Comparison of ENCODE assay signal across 11 cellular contexts in the genomic region with DNA sequence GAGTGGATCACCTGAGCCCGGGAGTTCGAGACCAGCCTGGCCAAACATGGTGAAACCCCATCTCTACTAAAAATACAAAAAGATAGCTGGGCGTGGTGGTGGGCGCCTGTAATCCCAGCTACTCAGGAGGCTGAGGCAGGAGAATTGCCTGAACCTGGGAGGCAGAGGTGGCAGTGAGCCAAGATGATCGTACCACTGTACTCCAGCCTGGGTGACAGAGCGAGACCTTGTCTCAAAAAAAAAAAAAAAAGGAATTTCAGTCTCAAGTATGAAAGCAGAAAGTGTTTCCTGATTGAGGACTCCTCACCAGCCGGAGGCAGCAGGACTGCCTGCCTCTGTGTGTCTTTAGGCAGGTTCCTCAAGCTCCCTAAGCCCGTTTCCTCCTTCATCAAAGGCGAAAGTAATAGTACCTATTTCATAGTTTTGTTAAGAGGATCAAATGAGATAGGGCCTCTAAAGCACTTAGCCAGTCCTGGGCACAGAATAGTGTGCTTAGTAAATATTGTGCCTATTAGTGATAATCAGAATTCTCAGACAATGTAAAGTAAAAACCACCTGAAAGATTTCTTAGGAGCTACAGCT. TPM values are rescaled to one million over a fixed set of nuclear protein-coding genes. Genes with fewer than 3 reads are reported as not detected.
DNase-seq lines count a peak whose midpoint lies in the region; ATAC-seq and TF ChIP-seq lines count a peak whose summit lies in the region.
"Had no signal": no experiment of that assay in that cellular context is flagged by ENCODE, and none has a peak within 500 bp of the region (broad histone marks: within the 10 kb centered on the region; RNA-seq: fewer than 3 reads in every experiment).

No MANE protein-coding gene starts in this region.

- peak overlapping the region; percentile 96 for H3K27ac ChIP-seq in left ventricle myocardium inferior (replicated peaks)
- H3K27ac ChIP-seq in RWPE1: peak overlapping the region; percentile 100
- peak overlapping the region; percentile 62 to 99 (median 97) for H3K27ac ChIP-seq in esophagus muscularis mucosa (replicated peaks in 1 of 4)
- H3K27ac ChIP-seq in upper lobe of right lung: peak overlapping the region; percentile 98

- POLR2A ChIA-PET in RWPE1 (lab: Yijun Ruan, JAX; ENCODE audit: low non-redundant PET): interaction anchor here (0.7 kb wide), 1 partner anchor 112 kb away, joined by 3 read pairs; no protein-coding TSS in a partner anchor

- no peak overlapping the region for H3K4me3 ChIP-seq in left ventricle myocardium inferior
- no peak overlapping the region for H3K4me3 ChIP-seq in esophagus muscularis mucosa
- no peak overlapping the region for H3K4me3 ChIP-seq in upper lobe of right lung
- no peak overlapping the region for H3K4me3 ChIP-seq in foreskin fibroblast (ENCODE audit: low read depth in 1 of 2, low read length in 2 of 2)

- WGBS in esophagus muscularis mucosa: 75% methylated on average over 9 of the region's 9 CpGs

- no peak for DNase-seq in left ventricle myocardium inferior
- no peak for DNase-seq in left ventricle myocardium superior
- DNase-seq in RWPE1 (ENCODE audit: low spot score): no peak
- DNase-seq in esophagus muscularis mucosa (ENCODE audit: extremely low spot score): no peak
- no peak for DNase-seq in upper lobe of right lung
- DNase-seq in foreskin fibroblast: no peak
- no peak for DNase-seq in NCI-H510A treated with DMSO at 0.1 percent for 48 hours (lab: John Stamatoyannopoulos, UW)
- DNase-seq: amniotic stem cell; effector memory CD8-positive, alpha-beta T cell; stimulated activated CD4-positive, alpha-beta T cell treated with anti-CD3 and anti-CD28 coated beads, Interleukin-15, amount 100 ng/mL, for 24 hours had no signal

- H3K27me3 ChIP-seq in left ventricle myocardium inferior (ENCODE audit: low read depth): no peaks in the 10 kb centered on the region
- no peaks in the 10 kb centered on the region for H3K27me3 ChIP-seq in esophagus muscularis mucosa
- H3K27me3 ChIP-seq in upper lobe of right lung: no peaks in the 10 kb centered on the region

- ATAC-seq in left ventricle myocardium superior (no peak), upper lobe of right lung (no peak), HG02798 (IDR thresholded peaks at IDR 0.05; ENCODE audit: poor library complexity, unreplicated experiment) (no peak)
- ATAC-seq: effector memory CD8-positive, alpha-beta T cell had no signal

- CTCF ChIA-PET in RWPE1 (lab: Yijun Ruan, JAX): interaction anchor here (0.7 kb wide), 2 partner anchors 76 to 335 kb away, joined by 3 to 5 read pairs; no protein-coding TSS in a partner anchor

- intact Hi-C loops in left ventricle myocardium inferior (cut with micrococcal nuclease) (loop anchor here (10.0 kb wide), 1 partner anchor 95 kb away; no protein-coding TSS in a partner anchor), left ventricle myocardium superior (cut with micrococcal nuclease) (loop anchor here (10.0 kb wide), 1 partner anchor 95 kb away; no protein-coding TSS in a partner anchor), esophagus muscularis mucosa (cut with DNase I) (no loop called here), upper lobe of right lung (cut with DNase I) (no loop called here)

- H3K9me3 ChIP-seq in left ventricle myocardium inferior (replicated peaks) (no peaks in the 10 kb centered on the region), esophagus muscularis mucosa (no peaks in the 10 kb centered on the region), upper lobe of right lung (no peaks in the 10 kb centered on the region)

- no peaks in the 10 kb centered on the region for H3K36me3 ChIP-seq in left ventricle myocardium inferior
- H3K36me3 ChIP-seq in esophagus muscularis mucosa: no peaks in the 10 kb centered on the region
- H3K36me3 ChIP-seq in upper lobe of right lung: no peaks in the 10 kb centered on the region

- peaks cover 69% of the 10 kb centered on the region for H3K4me1 ChIP-seq in left ventricle myocardium inferior
- peaks cover 63 to 90% (median 76%) of the 10 kb centered on the region in 4 donors for H3K4me1 ChIP-seq in esophagus muscularis mucosa
- peaks cover 71% of the 10 kb centered on the region for H3K4me1 ChIP-seq in upper lobe of right lung

- TF ChIP-seq EP300 in esophagus muscularis mucosa (IDR thresholded peaks at IDR 0.05): no peak

- TF ChIP-seq POLR2A in esophagus muscularis mucosa (IDR thresholded peaks at IDR 0.05; ENCODE audit: low read depth): no peak

- TF ChIP-seq CTCF in left ventricle myocardium inferior (IDR thresholded peaks at IDR 0.05; ENCODE audit: borderline replicate concordance): no peak
- no peak for TF ChIP-seq CTCF in RWPE1 (conservative IDR thresholded peaks at IDR 0.05; ENCODE audit: low read depth)
- no peak for TF ChIP-seq CTCF in esophagus muscularis mucosa (IDR thresholded peaks at IDR 0.05)
- TF ChIP-seq CTCF in upper lobe of right lung (IDR thresholded peaks at IDR 0.05): no peak
- no peak for TF ChIP-seq CTCF in foreskin fibroblast (IDR thresholded peaks at IDR 0.05; ENCODE audit: low read depth, low read length)

RNA-seq across cellular contexts. Expression of gene RAI1, which starts 9.0 kb away (rescaled TPM):
- 22.5 TPM for total RNA-seq in left ventricle myocardium inferior
- 30.1 TPM for total RNA-seq in left ventricle myocardium superior
- 10 to 100 TPM; 18.7 to 41.3 (median 28.3) TPM for total RNA-seq in esophagus muscularis mucosa
- total RNA-seq in upper lobe of right lung: 38.1 TPM

Comparison
In these comparisons a context has a peak if more than half of its experiments do, and no peak if none do; other contexts are left out.
1. intact Hi-C loops: an anchor here in left ventricle myocardium inferior (10.0 kb wide) and left ventricle myocardium superior (10.0 kb wide); none called in esophagus muscularis mucosa and upper lobe of right lung.